In the genomic region with DNA sequence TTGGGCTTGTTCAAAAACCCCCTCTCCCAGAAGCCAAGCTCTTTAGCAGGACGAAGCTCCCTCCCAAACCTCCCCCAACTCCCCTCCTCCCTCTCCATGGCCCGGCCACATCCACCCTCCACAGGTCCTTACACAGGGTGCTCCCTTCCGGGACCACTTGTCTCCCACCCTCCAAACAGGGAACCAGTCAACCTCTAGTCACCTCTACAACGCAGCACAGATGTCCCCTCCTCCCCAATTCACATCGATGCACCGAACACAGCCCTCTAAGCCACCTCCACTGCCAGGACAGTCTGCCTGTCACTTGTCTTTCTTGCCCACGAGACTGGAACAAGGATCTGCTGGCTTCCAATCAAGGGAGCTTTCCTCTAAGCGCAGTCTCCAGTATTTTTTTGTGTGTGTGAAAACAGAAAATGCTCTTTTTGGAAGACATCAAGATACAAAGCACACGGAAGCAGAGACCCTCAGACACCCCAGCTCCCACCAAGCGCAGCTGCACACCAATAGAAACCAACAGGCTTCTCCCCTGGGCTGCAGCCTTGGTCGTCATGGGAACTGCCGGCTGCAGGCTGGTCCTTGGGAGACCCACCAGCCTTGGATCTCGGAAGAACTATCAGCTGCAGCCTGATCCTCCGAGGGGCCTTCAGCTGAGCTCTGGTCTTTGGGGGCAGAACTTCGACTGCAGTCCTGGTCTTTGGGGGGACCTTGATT, we compare ENCODE assay signal across 10 cellular contexts.
DNase-seq lines count a peak whose midpoint lies in the region; ATAC-seq lines count a peak whose summit lies in the region.
"Had no signal": no experiment of that assay in that cellular context is flagged by ENCODE, and none has a peak within 500 bp of the region (broad histone marks: within the 10 kb centered on the region; RNA-seq: fewer than 3 reads in every experiment).

No MANE protein-coding gene starts in this region.

- ATAC-seq in GM18861 (IDR thresholded peaks at IDR 0.05; ENCODE audit: unreplicated experiment) (peak; percentile 10), GM21619 (IDR thresholded peaks at IDR 0.05; ENCODE audit: unreplicated experiment) (peak; percentile 23), HG03442 (IDR thresholded peaks at IDR 0.05; ENCODE audit: unreplicated experiment) (peak; percentile 14), memory B cell (ENCODE audit: low read depth) (peak; percentile 51)
- ATAC-seq: WTC11 had no signal

- H3K4me1 Mint-ChIP-seq in memory B cell, result peaks cover 43% of the 10 kb centered on the region

- H3K36me3 Mint-ChIP-seq in memory B cell, result peaks cover 2% of the 10 kb centered on the region
- H3K36me3 Mint-ChIP-seq: WTC11 had no signal

- H3K27me3 Mint-ChIP-seq in memory B cell, result no peaks in the 10 kb centered on the region

- no peaks in the 10 kb centered on the region for H3K9me3 Mint-ChIP-seq in memory B cell
- H3K9me3 Mint-ChIP-seq: WTC11 had no signal

- peak overlapping the region; percentile 63 for H3K4me3 Mint-ChIP-seq in memory B cell
- H3K4me3 Mint-ChIP-seq: WTC11 had no signal

- H3K27ac Mint-ChIP-seq in memory B cell, result peak overlapping the region; percentile 90

- DNase-seq in memory B cell (ENCODE audit: low spot score in 2 of 2) (no peak), NCI-H2107 treated with DMSO at 0.1 percent for 48 hours (lab: John Stamatoyannopoulos, UW; ENCODE audit: unreplicated experiment) (no peak), UCSD-AML1 (lab: John Stamatoyannopoulos, UW; ENCODE audit: unreplicated experiment) (no peak)
- no peak for DNase-seq in stimulated activated CD8-positive, alpha-beta memory T cell treated with anti-CD3 and anti-CD28 coated beads, Interleukin-4, amount 100 ng/mL, for 48 hours
- DNase-seq in activated T-cell treated with anti-CD3 and anti-CD28 coated beads, Interleukin-2, amount 50 U/mL, for 1 hour, result no peak
- DNase-seq: foreskin melanocyte had no signal
